In genomic region chr12:56256326-56256960, GRCh38 we compare ENCODE assay signal across 9 cellular contexts. TPM values are rescaled to one million over a fixed set of nuclear protein-coding genes. Genes with fewer than 3 reads are reported as not detected.
A peak's percentile ranks its signal among the peaks of the same experiment; 100 is the strongest.
DNase-seq lines count a peak whose midpoint lies in the region; ATAC-seq and TF ChIP-seq lines count a peak whose summit lies in the region.
"Had no signal": no experiment of that assay in that cellular context is flagged by ENCODE, and none has a peak within 500 bp of the region (broad histone marks: within the 10 kb centered on the region; RNA-seq: fewer than 3 reads in every experiment).

No MANE protein-coding gene starts in this region.

- CTCF ChIA-PET in Calu3 (lab: Charles Lee) = no interaction called here

- H4K20me1 ChIP-seq in OCI-LY1 (ENCODE audit: insufficient read depth, low read length) (no peaks in the 10 kb centered on the region), neural progenitor cell (ENCODE audit: low read depth) (peaks cover 25% of the 10 kb centered on the region)

- TF ChIP-seq CTCF in Calu3 (IDR thresholded peaks at IDR 0.05; ENCODE audit: unreplicated experiment) (no peak), OCI-LY1 (IDR thresholded peaks at IDR 0.05; ENCODE audit: low read length) (no peak), neural progenitor cell (IDR thresholded peaks at IDR 0.05) (peak; percentile 24)

- intact Hi-C loops in Calu3 (cut with micrococcal nuclease; ENCODE audit: unreplicated experiment) = no loop called here

- H3K36me3 Mint-ChIP-seq in Calu3 (ENCODE audit: insufficient read depth, unreplicated experiment) (peaks cover 59% of the 10 kb centered on the region), neural progenitor cell (peaks cover 29% of the 10 kb centered on the region)
- H3K36me3 Mint-ChIP-seq in effector memory CD8-positive, alpha-beta T cell (ENCODE audit: insufficient read depth) = peaks cover 58% of the 10 kb centered on the region

- H3K27me3 Mint-ChIP-seq in Calu3 (ENCODE audit: unreplicated experiment) (no peaks in the 10 kb centered on the region), neural progenitor cell (ENCODE audit: insufficient read depth, low read depth) (peaks cover 5% of the 10 kb centered on the region)
- H3K27me3 Mint-ChIP-seq in effector memory CD8-positive, alpha-beta T cell = no peaks in the 10 kb centered on the region

- H3K4me1 Mint-ChIP-seq in Calu3 (ENCODE audit: low read depth, unreplicated experiment) = peaks cover 19% of the 10 kb centered on the region
- H3K4me1 Mint-ChIP-seq in effector memory CD8-positive, alpha-beta T cell (ENCODE audit: low read depth in 2 of 2) = peaks cover 17 to 23% of the 10 kb centered on the region in 2 donors
- peaks cover 18% of the 10 kb centered on the region for H3K4me1 Mint-ChIP-seq in neural progenitor cell

- no peaks in the 10 kb centered on the region for H3F3A ChIP-seq in OCI-LY1 (ENCODE audit: insufficient read depth, low read length)
- H3F3A ChIP-seq in neural progenitor cell (ENCODE audit: low read depth) = peaks cover 19% of the 10 kb centered on the region

- H3K9ac ChIP-seq in OCI-LY1 (ENCODE audit: low read length) (peak overlapping the region; percentile 0; the same call in 1 of the 2 replicates), neural progenitor cell (no peak overlapping the region)

- no TSS peak for BruUV-seq in Calu3 (replicated peaks; lab: Mats Ljungman, UMichigan)

- H3K9me3 ChIP-seq in OCI-LY1 (ENCODE audit: low read length) = no peaks in the 10 kb centered on the region
- H3K9me3 ChIP-seq in neural progenitor cell (ENCODE audit: low read depth) = no peaks in the 10 kb centered on the region

- ATAC-seq in effector memory CD8-positive, alpha-beta T cell (replicated peaks) = no peak
- no peak for ATAC-seq in GM19467 (IDR thresholded peaks at IDR 0.05; ENCODE audit: unreplicated experiment)
- no peak for ATAC-seq in HG02610 (IDR thresholded peaks at IDR 0.05; ENCODE audit: unreplicated experiment)

- H3K9me3 Mint-ChIP-seq in Calu3 (ENCODE audit: low read depth, unreplicated experiment) = no peaks in the 10 kb centered on the region
- no peaks in the 10 kb centered on the region for H3K9me3 Mint-ChIP-seq in effector memory CD8-positive, alpha-beta T cell
- no peaks in the 10 kb centered on the region for H3K9me3 Mint-ChIP-seq in neural progenitor cell

- peaks cover 23% of the 10 kb centered on the region for H3K4me1 ChIP-seq in OCI-LY1 (ENCODE audit: insufficient read depth, low read length, severe bottlenecking)
- peaks cover 17% of the 10 kb centered on the region for H3K4me1 ChIP-seq in neural progenitor cell

- no peak for DNase-seq in Calu3
- DNase-seq in effector memory CD8-positive, alpha-beta T cell = no peak
- peak; percentile 27 for DNase-seq in neural progenitor cell (ENCODE audit: low spot score)
- no peak for DNase-seq in NCI-H2029 treated with DMSO at 0.1 percent for 48 hours (lab: John Stamatoyannopoulos, UW)
- DNase-seq in GDM1 (lab: John Stamatoyannopoulos, UW) = no peak

- H3K36me3 ChIP-seq in OCI-LY1 (ENCODE audit: insufficient read depth, low read length) = peaks cover 49% of the 10 kb centered on the region
- no peaks in the 10 kb centered on the region for H3K36me3 ChIP-seq in neural progenitor cell

- H3K79me2 ChIP-seq in OCI-LY1 (ENCODE audit: insufficient read depth, low read length) (no peaks in the 10 kb centered on the region), neural progenitor cell (ENCODE audit: low read depth) (peaks cover 30% of the 10 kb centered on the region)

- H3K4me2 ChIP-seq in OCI-LY1 (ENCODE audit: low read length) (peak overlapping the region; percentile 99; the same call in 1 of the 2 replicates), neural progenitor cell (peak overlapping the region; percentile 100)

- no peaks in the 10 kb centered on the region for H3K9me2 ChIP-seq in OCI-LY1 (ENCODE audit: low read depth, low read length)

- no peak overlapping the region for H3K27ac Mint-ChIP-seq in Calu3 (ENCODE audit: unreplicated experiment)
- peak overlapping the region; percentile 65 to 79 for H3K27ac Mint-ChIP-seq in effector memory CD8-positive, alpha-beta T cell
- H3K27ac Mint-ChIP-seq in neural progenitor cell = no peak overlapping the region

- no peak overlapping the region for H2AFZ ChIP-seq in OCI-LY1 (ENCODE audit: low read length)
- H2AFZ ChIP-seq in neural progenitor cell (replicated peaks) = no peak overlapping the region

- H3K4me3 ChIP-seq in OCI-LY1 (ENCODE audit: low read depth, low read length, poor library complexity, severe bottlenecking) (peak overlapping the region; percentile 88), neural progenitor cell (peak overlapping the region; percentile 100)

- H3K27ac ChIP-seq in OCI-LY1 (ENCODE audit: low read depth, low read length, poor library complexity, severe bottlenecking) (no peak overlapping the region), neural progenitor cell (no peak overlapping the region)

- H3K4me3 Mint-ChIP-seq in Calu3 (ENCODE audit: low read depth, unreplicated experiment) = peak overlapping the region; percentile 83
- H3K4me3 Mint-ChIP-seq in effector memory CD8-positive, alpha-beta T cell = peak overlapping the region; percentile 83
- H3K4me3 Mint-ChIP-seq in neural progenitor cell = peak overlapping the region; percentile 98

- H3K27me3 ChIP-seq in OCI-LY1 (ENCODE audit: insufficient read depth, low read length) (no peaks in the 10 kb centered on the region), neural progenitor cell (no peaks in the 10 kb centered on the region)

RNA-seq across cellular contexts. Expression of gene ANKRD52, which starts 1.7 kb away (rescaled TPM):
- total RNA-seq in Calu3 (2022) (45.3 and 50.6 TPM in 2 replicates), neural progenitor cell (ENCODE audit: low replicate concordance) (9.1 and 18.1 TPM in 2 replicates)

RNA-seq across cellular contexts. Expression of gene COQ10A, which starts 10.3 kb away (rescaled TPM):
- total RNA-seq in Calu3 (2022) (10.7 and 11.4 TPM in 2 replicates), neural progenitor cell (ENCODE audit: low replicate concordance) (32.1 and 41.8 TPM in 2 replicates)

RNA-seq across cellular contexts. Expression of gene SLC39A5, which starts 26.6 kb away (rescaled TPM):
- total RNA-seq in Calu3 (2022) (0.98 TPM in 1 of 2 replicates, not detected in the other), neural progenitor cell (ENCODE audit: low replicate concordance) (0.54 and 1.5 TPM in 2 replicates)
- total RNA-seq: NCI-H460 had no signal

RNA-seq across cellular contexts. Expression of gene NABP2, which starts 32.3 kb away (rescaled TPM):
- 55.5 and 63.3 TPM in 2 replicates for total RNA-seq in Calu3 (2022)
- 27.9 and 40.9 TPM in 2 replicates for total RNA-seq in neural progenitor cell (ENCODE audit: low replicate concordance)

RNA-seq across cellular contexts. Expression of gene RNF41, which starts 34.7 kb away (rescaled TPM):
- total RNA-seq in Calu3 (2022) (42.6 and 43.9 TPM in 2 replicates), neural progenitor cell (ENCODE audit: low replicate concordance) (52.1 and 68.9 TPM in 2 replicates)

Comparison
In these comparisons a context has a peak if more than half of its experiments do, and no peak if none do; other contexts are left out.
1. H3K27ac Mint-ChIP-seq: peak in effector memory CD8-positive, alpha-beta T cell (2 of 2); none in Calu3 (single experiment) and neural progenitor cell (single experiment).
2. Peak in every context shown above with its lines, with median percentiles within 50 percentile points of each other: H3K4me3 Mint-ChIP-seq.